9 cellular contexts compared by ENCODE assay signal in genomic region chr20:49595811-49596545, GRCh38. TPM values are rescaled to one million over a fixed set of nuclear protein-coding genes. Genes with fewer than 3 reads are reported as not detected.
A peak's percentile ranks its signal among the peaks of the same experiment; 100 is the strongest.
DNase-seq lines count a peak whose midpoint lies in the region; ATAC-seq and TF ChIP-seq lines count a peak whose summit lies in the region.
"Had no signal": no experiment of that assay in that cellular context is flagged by ENCODE, and none has a peak within 500 bp of the region (broad histone marks: within the 10 kb centered on the region; RNA-seq: fewer than 3 reads in every experiment).

No MANE protein-coding gene starts in this region.

- peak overlapping the region; percentile 100 for H3K27ac Mint-ChIP-seq in activated T-helper 2 cell treated with anti-CD3 and anti-CD28 coated beads, Interferon-gamma antibody, Interleukin-2, Interleukin-4, amounts not matched to agents 10 μg/mL and 5 μg/mL and 100 μg/mL, durations not matched to agents 14 hours and 24 hours and 36 hours

- H3K27me3 Mint-ChIP-seq in activated T-helper 2 cell treated with anti-CD3 and anti-CD28 coated beads, Interferon-gamma antibody, Interleukin-2, Interleukin-4, amounts not matched to agents 10 μg/mL and 5 μg/mL and 100 μg/mL, durations not matched to agents 14 hours and 24 hours and 36 hours (ENCODE audit: low read depth): no peaks in the 10 kb centered on the region

- H3K4me1 ChIP-seq in muscle layer of duodenum (ENCODE audit: control insufficient read depth in 1 of 2, insufficient read depth in 2 of 2, low read length in 2 of 2) (no peaks in the 10 kb centered on the region), tibial artery (peaks cover 5 to 44% (median 22%) of the 10 kb centered on the region in 4 donors), body of pancreas (no peaks in the 10 kb centered on the region)

- H3K9me3 ChIP-seq in muscle layer of duodenum (ENCODE audit: control insufficient read depth in 1 of 2, low read length in 2 of 2) (no peaks in the 10 kb centered on the region), tibial artery (no peaks in the 10 kb centered on the region), body of pancreas (no peaks in the 10 kb centered on the region)

- H3K27ac ChIP-seq in muscle layer of duodenum (ENCODE audit: low read length): peak overlapping the region; percentile 45
- H3K27ac ChIP-seq in tibial artery: peak overlapping the region; percentile 99 to 100
- H3K27ac ChIP-seq in body of pancreas: no peak overlapping the region
- H3K27ac ChIP-seq: 22Rv1 had no signal

- 69 to 74% methylated on average over 4 to 15 of the region's 15 CpGs for WGBS in body of pancreas, 2 donors

- peaks cover 75% of the 10 kb centered on the region for H3K4me1 Mint-ChIP-seq in activated T-helper 2 cell treated with anti-CD3 and anti-CD28 coated beads, Interferon-gamma antibody, Interleukin-2, Interleukin-4, amounts not matched to agents 10 μg/mL and 5 μg/mL and 100 μg/mL, durations not matched to agents 14 hours and 24 hours and 36 hours (ENCODE audit: low read depth)

- intact Hi-C loops in activated T-helper 2 cell treated with anti-CD3 and anti-CD28 coated beads, Interferon-gamma antibody, Interleukin-2, Interleukin-4, amounts not matched to agents 10 μg/mL and 5 μg/mL and 100 μg/mL, durations not matched to agents 14 hours and 24 hours and 36 hours (cut with micrococcal nuclease): loop anchor here (1.0 to 10.0 kb wide), 7 partner anchors 19 to 831 kb away; partner anchors contain the start of genes SLC9A8 and ZNFX1
- intact Hi-C loops in tibial artery (cut with DNase I; ENCODE audit: low total_unique reads) (no loop called here), body of pancreas (cut with DNase I) (no loop called here)

- H3K4me3 Mint-ChIP-seq in activated T-helper 2 cell treated with anti-CD3 and anti-CD28 coated beads, Interferon-gamma antibody, Interleukin-2, Interleukin-4, amounts not matched to agents 10 μg/mL and 5 μg/mL and 100 μg/mL, durations not matched to agents 14 hours and 24 hours and 36 hours (ENCODE audit: low read depth): peak overlapping the region; percentile 90

- no peak for TF ChIP-seq POLR2A in body of pancreas (IDR thresholded peaks at IDR 0.05)

- H3K27me3 ChIP-seq in muscle layer of duodenum (ENCODE audit: low read depth, low read length): no peaks in the 10 kb centered on the region
- no peaks in the 10 kb centered on the region for H3K27me3 ChIP-seq in tibial artery
- no peaks in the 10 kb centered on the region for H3K27me3 ChIP-seq in body of pancreas

- peak; percentile 94 for DNase-seq in NK-92 treated with Interleukin-12 subunit alpha and Interleukin-12 subunit beta, amount 100 ng/mL, for 24 hours (lab: John Stamatoyannopoulos, UW)
- DNase-seq in NK-92 (lab: John Stamatoyannopoulos, UW; ENCODE audit: unreplicated experiment): no peak
- peak; percentile 68 for DNase-seq in activated T-helper 2 cell treated with anti-CD3 and anti-CD28 coated beads, Interferon-gamma antibody, Interleukin-2, Interleukin-4, amounts not matched to agents 10 μg/mL and 5 μg/mL and 100 μg/mL, durations not matched to agents 14 hours and 24 hours and 36 hours (ENCODE audit: low spot score)
- DNase-seq in tibial artery: peak; percentile 65 to 84
- DNase-seq in GOT3 (lab: John Stamatoyannopoulos, UW): no peak
- DNase-seq in body of pancreas: no peak

- H3K36me3 ChIP-seq in muscle layer of duodenum (ENCODE audit: control insufficient read depth in 1 of 2, insufficient read depth in 2 of 2, low read length in 2 of 2) (no peaks in the 10 kb centered on the region), tibial artery (no peaks in the 10 kb centered on the region), body of pancreas (replicated peaks in 1 of 2; ENCODE audit: insufficient read depth in 1 of 2, low read depth in 2 of 2) (no peaks in the 10 kb centered on the region)

- TF ChIP-seq CTCF in tibial artery (IDR thresholded peaks at IDR 0.05) (no peak), body of pancreas (IDR thresholded peaks at IDR 0.05) (no peak)

- peaks cover 74% of the 10 kb centered on the region for H3K36me3 Mint-ChIP-seq in activated T-helper 2 cell treated with anti-CD3 and anti-CD28 coated beads, Interferon-gamma antibody, Interleukin-2, Interleukin-4, amounts not matched to agents 10 μg/mL and 5 μg/mL and 100 μg/mL, durations not matched to agents 14 hours and 24 hours and 36 hours (ENCODE audit: low read depth)

- peaks cover 6% of the 10 kb centered on the region for H3K9me3 Mint-ChIP-seq in activated T-helper 2 cell treated with anti-CD3 and anti-CD28 coated beads, Interferon-gamma antibody, Interleukin-2, Interleukin-4, amounts not matched to agents 10 μg/mL and 5 μg/mL and 100 μg/mL, durations not matched to agents 14 hours and 24 hours and 36 hours

- ATAC-seq in body of pancreas: no peak
- ATAC-seq in GM21717 (IDR thresholded peaks at IDR 0.05; ENCODE audit: unreplicated experiment): no peak

- H3K4me3 ChIP-seq in muscle layer of duodenum (ENCODE audit: low read depth in 1 of 2, low read length in 2 of 2): no peak overlapping the region
- H3K4me3 ChIP-seq in tibial artery: no peak overlapping the region
- H3K4me3 ChIP-seq in body of pancreas: no peak overlapping the region

RNA-seq across cellular contexts. Expression of gene PTGIS, which starts 28.0 kb away (rescaled TPM):
- total RNA-seq in activated T-helper 2 cell treated with anti-CD3 and anti-CD28 coated beads, Interferon-gamma antibody, Interleukin-2, Interleukin-4, amounts not matched to agents 10 μg/mL and 5 μg/mL and 100 μg/mL, durations not matched to agents 14 hours and 24 hours and 36 hours: 31.0 and 31.3 TPM in 2 replicates
- 10 to 100 TPM in 1 of 2 donors, 1 to 10 TPM in 1; 9.9 to 10.9 TPM for total RNA-seq in body of pancreas

Comparison
In these comparisons a context has a peak if more than half of its experiments do, and no peak if none do; other contexts are left out.
1. DNase-seq: peak in NK-92 treated with Interleukin-12 subunit alpha and Interleukin-12 subunit beta, amount 100 ng/mL, for 24 hours (single experiment), activated T-helper 2 cell treated with anti-CD3 and anti-CD28 coated beads, Interferon-gamma antibody, Interleukin-2, Interleukin-4, amounts not matched to agents 10 μg/mL and 5 μg/mL and 100 μg/mL, durations not matched to agents 14 hours and 24 hours and 36 hours (single experiment) and tibial artery (2 of 2); none in NK-92 (single experiment), GOT3 (single experiment) and body of pancreas (0 of 4).
2. H3K27ac ChIP-seq: peak in muscle layer of duodenum (single experiment) and tibial artery (2 of 2); none in body of pancreas (0 of 4).